ENCODE assay signal across 16 cellular contexts in genomic region chr20:34571753-34572152, GRCh38.
"Had no signal": no experiment of that assay in that cellular context is flagged by ENCODE, and none has a peak within 500 bp of the region (broad histone marks: within the 10 kb centered on the region; RNA-seq: fewer than 3 reads in every experiment).

No MANE protein-coding gene starts in this region.

- H3K9me3 ChIP-seq: adrenal gland, psoas muscle, right lobe of liver had no signal

- H3K27me3 ChIP-seq: adrenal gland, right lobe of liver had no signal

- DNase-seq: activated CD4-positive, alpha-beta T cell treated with anti-CD3 and anti-CD28 coated beads, Interleukin-2, amount 50 U/mL, for 4 hours; activated naive CD4-positive, alpha-beta T cell treated with anti-CD3 and anti-CD28 coated beads for 36 hours; activated T-cell treated with anti-CD3 and anti-CD28 coated beads, Interleukin-2, amount 50 U/mL, for 72 hours; caudate nucleus; effector memory CD4-positive, alpha-beta T cell; hippocampal formation; natural killer cell; nucleus accumbens; psoas muscle; stimulated activated CD4-positive, alpha-beta T cell treated with anti-CD3 and anti-CD28 coated beads, Interleukin-2, amount 100 ng/mL, for 24 hours; stimulated activated naive CD4-positive, alpha-beta T cell had no signal

- H3K27ac ChIP-seq: adrenal gland, coronary artery, epithelial cell of prostate, psoas muscle, right lobe of liver had no signal

- ATAC-seq: activated T-cell treated with anti-CD3 and anti-CD28 coated beads, Interleukin-2, amount 50 U/mL, for 72 hours had no signal

- H3K36me3 Mint-ChIP-seq: natural killer cell had no signal

- H3K4me3 Mint-ChIP-seq: activated naive CD4-positive, alpha-beta T cell treated with anti-CD3 and anti-CD28 coated beads for 36 hours; activated T-cell treated with anti-CD3 and anti-CD28 coated beads, Interleukin-2, amount 50 U/mL, for 72 hours; natural killer cell; T-helper 1 cell treated with Interleukin-12 subunit alpha and Interleukin-12 subunit beta and Interleukin-4 antibody, amounts not matched to agents 30 μg/mL and 1 μg/mL, for 36 hours had no signal

- H3K9me3 Mint-ChIP-seq: activated naive CD4-positive, alpha-beta T cell treated with anti-CD3 and anti-CD28 coated beads for 36 hours; activated T-cell treated with anti-CD3 and anti-CD28 coated beads, Interleukin-2, amount 50 U/mL, for 72 hours; natural killer cell; T-helper 1 cell treated with Interleukin-12 subunit alpha and Interleukin-12 subunit beta and Interleukin-4 antibody, amounts not matched to agents 30 μg/mL and 1 μg/mL, for 36 hours had no signal

- H3K4me3 ChIP-seq: adrenal gland, coronary artery, psoas muscle, right lobe of liver had no signal

- H3K4me1 ChIP-seq: adrenal gland, psoas muscle, right lobe of liver had no signal

- H3K36me3 ChIP-seq: right lobe of liver had no signal
